12 cellular contexts compared by ENCODE assay signal in genomic region chr17:78889525-78889924, GRCh38. TPM values are rescaled to one million over a fixed set of nuclear protein-coding genes. Genes with fewer than 3 reads are reported as not detected.
A peak's percentile ranks its signal among the peaks of the same experiment; 100 is the strongest.
DNase-seq lines count a peak whose midpoint lies in the region; ATAC-seq and TF ChIP-seq lines count a peak whose summit lies in the region.
"Had no signal": no experiment of that assay in that cellular context is flagged by ENCODE, and none has a peak within 500 bp of the region (broad histone marks: within the 10 kb centered on the region; RNA-seq: fewer than 3 reads in every experiment).

No MANE protein-coding gene starts in this region.

- no peak for TF ChIP-seq POLR2A in sigmoid colon (IDR thresholded peaks at IDR 0.05)

- peak overlapping the region; percentile 49 for H3K4me3 Mint-ChIP-seq in activated naive CD4-positive, alpha-beta T cell treated with anti-CD3 and anti-CD28 coated beads, Interleukin-2, amount 50 U/mL, for 24 hours

- no peak overlapping the region for H3K27ac Mint-ChIP-seq in activated naive CD4-positive, alpha-beta T cell treated with anti-CD3 and anti-CD28 coated beads, Interleukin-2, amount 50 U/mL, for 24 hours

- peaks cover 0 to 91% (median 84%) of the 10 kb centered on the region in 4 donors for H3K4me1 ChIP-seq in sigmoid colon

- H3K27ac ChIP-seq in HL-60 (replicated peaks) = peak overlapping the region; percentile 70
- peak overlapping the region; percentile 17 to 58 (median 26) for H3K27ac ChIP-seq in sigmoid colon

- H3K27me3 Mint-ChIP-seq in activated naive CD4-positive, alpha-beta T cell treated with anti-CD3 and anti-CD28 coated beads, Interleukin-2, amount 50 U/mL, for 24 hours = no peaks in the 10 kb centered on the region

- ATAC-seq in GM18499 (IDR thresholded peaks at IDR 0.05; ENCODE audit: insufficient read depth, unreplicated experiment) = peak; percentile 57

- WGBS in sigmoid colon, 2 donors = 56 to 79% methylated on average over 8 of the region's 8 CpGs

- TF ChIP-seq CTCF in HL-60 (IDR thresholded peaks at IDR 0.05; ENCODE audit: insufficient read depth, low read length) (no peak), sigmoid colon (IDR thresholded peaks at IDR 0.05) (no peak)

- H3K9me3 ChIP-seq in sigmoid colon = no peaks in the 10 kb centered on the region
- H3K9me3 ChIP-seq: SK-N-SH had no signal

- peaks cover 0 to 8% (median 0%) of the 10 kb centered on the region in 4 donors for H3K36me3 ChIP-seq in sigmoid colon

- no peaks in the 10 kb centered on the region for H3K27me3 ChIP-seq in HL-60 (ENCODE audit: insufficient read depth, poor library complexity, severe bottlenecking)
- H3K27me3 ChIP-seq in sigmoid colon = no peaks in the 10 kb centered on the region

- intact Hi-C loops in sigmoid colon (cut with DNase I) (no loop called here), head of caudate nucleus (cut with DNase I) (no loop called here)

- H3K4me3 ChIP-seq in HL-60 (replicated peaks; ENCODE audit: insufficient read depth, low read length) = no peak overlapping the region
- H3K4me3 ChIP-seq in sigmoid colon = no peak overlapping the region

- peaks cover 37% of the 10 kb centered on the region for H3K4me1 Mint-ChIP-seq in activated naive CD4-positive, alpha-beta T cell treated with anti-CD3 and anti-CD28 coated beads, Interleukin-2, amount 50 U/mL, for 24 hours

- DNase-seq in HL-60 (ENCODE audit: low read depth in 1 of 2, low spot score in 1 of 2) (no peak), sigmoid colon (no peak), head of caudate nucleus (no peak), Ammon's horn (ENCODE audit: low spot score) (no peak), putamen (ENCODE audit: low spot score) (no peak)
- DNase-seq in activated CD8-positive, alpha-beta memory T cell treated with anti-CD3 and anti-CD28 coated beads, Interleukin-2, amount 50 U/mL, for 48 hours = no peak
- DNase-seq: anterior cingulate cortex; HCEC 1CT; SK-N-SH; stimulated activated naive CD4-positive, alpha-beta T cell treated with Interleukin-2 at 50 U/mL for 16 hours had no signal

- TF ChIP-seq EP300 in sigmoid colon (IDR thresholded peaks at IDR 0.05) = no peak

- H3K36me3 Mint-ChIP-seq in activated naive CD4-positive, alpha-beta T cell treated with anti-CD3 and anti-CD28 coated beads, Interleukin-2, amount 50 U/mL, for 24 hours = no peaks in the 10 kb centered on the region

- H3K9me3 Mint-ChIP-seq in activated naive CD4-positive, alpha-beta T cell treated with anti-CD3 and anti-CD28 coated beads, Interleukin-2, amount 50 U/mL, for 24 hours = no peaks in the 10 kb centered on the region

RNA-seq across cellular contexts. Expression of gene CEP295NL, which starts 13.5 kb away (rescaled TPM):
- 10 to 100 TPM in 1 of 4 donors, 1 to 10 TPM in 3; 1.3 to 13.8 (median 2.3) TPM for total RNA-seq in sigmoid colon
- polyA plus RNA-seq in sigmoid colon = under 1 TPM in 1 of 3 donors, not detected in 2; 0.89 TPM

RNA-seq across cellular contexts. Expression of gene TIMP2, which starts 35.7 kb away (rescaled TPM):
- total RNA-seq in sigmoid colon = 100 to 1,000 TPM; 142 to 227 (median 151) TPM
- polyA plus RNA-seq in sigmoid colon = 10 to 100 TPM; 16.4 to 58.8 (median 47.4) TPM

RNA-seq across cellular contexts. Expression of gene USP36, which starts 48.9 kb away (rescaled TPM):
- 10 to 100 TPM; 18.5 to 49.3 (median 35.9) TPM for total RNA-seq in sigmoid colon
- 10 to 100 TPM in 2 of 3 donors, 1 to 10 TPM in 1; 6.7 to 28.6 (median 13.8) TPM for polyA plus RNA-seq in sigmoid colon
